Comparison of ENCODE assay signal across 35 cellular contexts in genomic region chr19:10708261-10708660, GRCh38.
"Had no signal": no experiment of that assay in that cellular context is flagged by ENCODE, and none has a peak within 500 bp of the region (broad histone marks: within the 10 kb centered on the region; RNA-seq: fewer than 3 reads in every experiment).

No MANE protein-coding gene starts in this region.

- H3K27ac Mint-ChIP-seq: activated B cell treated with CpG ODN at 0.5 μM for 24 hours; activated CD4-positive, alpha-beta memory T cell treated with anti-CD3 and anti-CD28 coated beads for 36 hours; activated CD4-positive, alpha-beta T cell treated with anti-CD3 and anti-CD28 coated beads, Interleukin-2, amount 10 ng/mL, durations not matched to agents 24 days and 14 days; activated CD8-positive, alpha-beta T cell treated with anti-CD3 and anti-CD28 coated beads for 36 hours; activated naive CD4-positive, alpha-beta T cell treated with anti-CD3 and anti-CD28 coated beads for 36 hours; activated naive CD4-positive, alpha-beta T cell treated with anti-CD3 and anti-CD28 coated beads, Interleukin-2, amount 50 U/mL, for 72 hours; activated naive CD8-positive, alpha-beta T cell treated with anti-CD3 and anti-CD28 coated beads for 36 hours; activated T-cell treated with anti-CD3 and anti-CD28 coated beads, Interleukin-2, amount 50 U/mL, for 72 hours; activated T-helper 1 cell treated with anti-CD3 and anti-CD28 coated beads, Interleukin-12 subunit alpha, Interleukin-12 subunit beta, Interleukin-2, Interleukin-4 antibody, amounts not matched to agents 30 ng/mL and 10 ng/mL and 1 ng/mL, durations not matched to agents 14 hours and 24 hours and 36 hours; activated T-helper 17 cell treated with anti-CD3 and anti-CD28 coated beads, Interleukin-2, amount 50 U/mL, for 72 hours; T-helper 1 cell treated with Interleukin-12 subunit alpha and Interleukin-12 subunit beta and Interleukin-4 antibody, amounts not matched to agents 30 μg/mL and 1 μg/mL, for 36 hours; T-helper 2 cell treated with Interferon-gamma antibody and Interleukin-4, amounts not matched to agents 5 μg/mL and 100 μg/mL, for 36 hours had no signal

- H3K9me3 Mint-ChIP-seq: activated B cell treated with CpG ODN at 0.5 μM for 24 hours; activated CD4-positive, alpha-beta memory T cell treated with anti-CD3 and anti-CD28 coated beads for 36 hours; activated CD4-positive, alpha-beta T cell treated with anti-CD3 and anti-CD28 coated beads, Interleukin-2, amount 10 ng/mL, durations not matched to agents 24 days and 14 days; activated CD8-positive, alpha-beta T cell treated with anti-CD3 and anti-CD28 coated beads for 36 hours; activated naive CD4-positive, alpha-beta T cell treated with anti-CD3 and anti-CD28 coated beads for 36 hours; activated naive CD4-positive, alpha-beta T cell treated with anti-CD3 and anti-CD28 coated beads, Interleukin-2, amount 50 U/mL, for 72 hours; activated naive CD8-positive, alpha-beta T cell treated with anti-CD3 and anti-CD28 coated beads for 36 hours; activated T-cell treated with anti-CD3 and anti-CD28 coated beads, Interleukin-2, amount 50 U/mL, for 4 hours; activated T-cell treated with anti-CD3 and anti-CD28 coated beads, Interleukin-2, amount 50 U/mL, for 72 hours; activated T-helper 1 cell treated with anti-CD3 and anti-CD28 coated beads, Interleukin-12 subunit alpha, Interleukin-12 subunit beta, Interleukin-2, Interleukin-4 antibody, amounts not matched to agents 30 ng/mL and 10 ng/mL and 1 ng/mL, durations not matched to agents 14 hours and 24 hours and 36 hours; activated T-helper 17 cell treated with anti-CD3 and anti-CD28 coated beads, Interleukin-2, amount 50 U/mL, for 72 hours; T-helper 1 cell treated with Interleukin-12 subunit alpha and Interleukin-12 subunit beta and Interleukin-4 antibody, amounts not matched to agents 30 μg/mL and 1 μg/mL, for 36 hours; T-helper 2 cell treated with Interferon-gamma antibody and Interleukin-4, amounts not matched to agents 5 μg/mL and 100 μg/mL, for 36 hours had no signal

- H3K9me3 ChIP-seq: adrenal gland, body of pancreas, breast epithelium had no signal

- H3K36me3 ChIP-seq: breast epithelium had no signal

- H3K4me3 Mint-ChIP-seq: activated B cell treated with CpG ODN at 0.5 μM for 24 hours; activated CD4-positive, alpha-beta memory T cell treated with anti-CD3 and anti-CD28 coated beads for 36 hours; activated CD4-positive, alpha-beta T cell treated with anti-CD3 and anti-CD28 coated beads, Interleukin-2, amount 10 ng/mL, durations not matched to agents 24 days and 14 days; activated CD8-positive, alpha-beta T cell treated with anti-CD3 and anti-CD28 coated beads for 36 hours; activated naive CD4-positive, alpha-beta T cell treated with anti-CD3 and anti-CD28 coated beads for 36 hours; activated naive CD8-positive, alpha-beta T cell treated with anti-CD3 and anti-CD28 coated beads for 36 hours; activated T-cell treated with anti-CD3 and anti-CD28 coated beads, Interleukin-2, amount 50 U/mL, for 4 hours; activated T-cell treated with anti-CD3 and anti-CD28 coated beads, Interleukin-2, amount 50 U/mL, for 72 hours; activated T-helper 1 cell treated with anti-CD3 and anti-CD28 coated beads, Interleukin-12 subunit alpha, Interleukin-12 subunit beta, Interleukin-2, Interleukin-4 antibody, amounts not matched to agents 30 ng/mL and 10 ng/mL and 1 ng/mL, durations not matched to agents 14 hours and 24 hours and 36 hours; activated T-helper 17 cell treated with anti-CD3 and anti-CD28 coated beads, Interleukin-2, amount 50 U/mL, for 72 hours; T-helper 1 cell treated with Interleukin-12 subunit alpha and Interleukin-12 subunit beta and Interleukin-4 antibody, amounts not matched to agents 30 μg/mL and 1 μg/mL, for 36 hours; T-helper 2 cell treated with Interferon-gamma antibody and Interleukin-4, amounts not matched to agents 5 μg/mL and 100 μg/mL, for 36 hours had no signal

- H3K27ac ChIP-seq: adrenal gland, body of pancreas, brain microvascular endothelial cell, breast epithelium, VCaP had no signal

- H3K27me3 ChIP-seq: adrenal gland, body of pancreas, brain microvascular endothelial cell, breast epithelium had no signal

- H3K4me1 ChIP-seq: adrenal gland, body of pancreas, breast epithelium had no signal

- DNase-seq: activated B cell treated with CpG ODN at 0.5 μM for 24 hours; activated CD4-positive, alpha-beta memory T cell treated with anti-CD3 and anti-CD28 coated beads for 36 hours; activated CD4-positive, alpha-beta T cell treated with anti-CD3 and anti-CD28 coated beads for 4 hours; activated CD4-positive, alpha-beta T cell treated with anti-CD3 and anti-CD28 coated beads, Interleukin-2, amount 10 ng/mL, durations not matched to agents 24 days and 14 days; activated CD4-positive, alpha-beta T cell treated with anti-CD3 and anti-CD28 coated beads, Interleukin-2, amount 50 U/mL, for 1 hour; activated CD4-positive, alpha-beta T cell treated with anti-CD3 and anti-CD28 coated beads, Interleukin-2, amount 50 U/mL, for 4 hours; activated CD4-positive, CD25-positive, alpha-beta regulatory T cell treated with anti-CD3 and anti-CD28 coated beads, Interleukin-2, amount 50 U/mL, for 72 hours; activated CD8-positive, alpha-beta memory T cell treated with anti-CD3 and anti-CD28 coated beads, Interleukin-2, amount 50 U/mL, for 4 hours; activated CD8-positive, alpha-beta T cell treated with anti-CD3 and anti-CD28 coated beads for 36 hours; activated effector memory CD4-positive, alpha-beta T cell treated with anti-CD3 and anti-CD28 coated beads, Interleukin-2, amount 50 U/mL, for 16 hours; activated gamma-delta T cell treated with Interleukin-2 at 50 U/mL for 16 hours; activated naive CD4-positive, alpha-beta T cell; activated naive CD4-positive, alpha-beta T cell treated with anti-CD3 and anti-CD28 coated beads for 36 hours; activated naive CD4-positive, alpha-beta T cell treated with anti-CD3 and anti-CD28 coated beads, Interleukin-2, amount 50 U/mL, for 16 hours; activated naive CD8-positive, alpha-beta T cell treated with anti-CD3 and anti-CD28 coated beads for 36 hours; activated T-cell treated with anti-CD3 and anti-CD28 coated beads for 4 hours; activated T-cell treated with anti-CD3 and anti-CD28 coated beads, Interleukin-2, amount 50 U/mL, for 1 hour; activated T-cell treated with anti-CD3 and anti-CD28 coated beads, Interleukin-2, amount 50 U/mL, for 4 hours; activated T-cell treated with anti-CD3 and anti-CD28 coated beads, Interleukin-2, amount 50 U/mL, for 72 hours; adrenal gland; amniotic stem cell; aorta; body of pancreas; brain microvascular endothelial cell; central memory CD4-positive, alpha-beta T cell; T-helper 1 cell; T-helper 2 cell; T-helper 9 cell had no signal

- H3K4me1 Mint-ChIP-seq: activated naive CD8-positive, alpha-beta T cell treated with anti-CD3 and anti-CD28 coated beads for 36 hours; activated T-helper 17 cell treated with anti-CD3 and anti-CD28 coated beads, Interleukin-2, amount 50 U/mL, for 72 hours had no signal

- H3K4me3 ChIP-seq: adrenal gland, body of pancreas, breast epithelium had no signal

- H3K27me3 Mint-ChIP-seq: activated B cell treated with CpG ODN at 0.5 μM for 24 hours; activated CD4-positive, alpha-beta memory T cell treated with anti-CD3 and anti-CD28 coated beads for 36 hours; activated CD4-positive, alpha-beta T cell treated with anti-CD3 and anti-CD28 coated beads, Interleukin-2, amount 10 ng/mL, durations not matched to agents 24 days and 14 days; activated CD8-positive, alpha-beta T cell treated with anti-CD3 and anti-CD28 coated beads for 36 hours; activated naive CD8-positive, alpha-beta T cell treated with anti-CD3 and anti-CD28 coated beads for 36 hours; activated T-helper 17 cell treated with anti-CD3 and anti-CD28 coated beads, Interleukin-2, amount 50 U/mL, for 72 hours had no signal
